In the genomic region with DNA sequence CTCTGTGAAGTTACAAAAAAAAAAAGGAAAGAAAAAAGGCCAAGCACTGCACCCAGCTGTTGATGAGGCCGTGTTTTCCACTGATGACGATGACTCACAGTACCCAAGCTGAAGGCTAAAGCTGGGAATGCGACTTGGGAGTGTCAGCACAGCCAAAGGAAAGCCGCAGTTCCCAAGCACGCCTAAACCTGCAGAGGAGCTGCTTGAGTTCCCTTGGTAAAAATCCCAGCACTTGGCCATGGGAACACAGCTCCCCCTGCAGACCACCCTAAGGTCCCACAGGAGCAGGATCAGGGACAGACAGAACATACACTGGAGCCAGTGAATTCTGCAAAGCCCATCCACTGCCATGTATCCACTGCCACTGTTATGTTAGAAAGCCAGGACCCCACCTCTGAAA, we compare ENCODE assay signal across 8 cellular contexts. TPM values are rescaled to one million over a fixed set of nuclear protein-coding genes. Genes with fewer than 3 reads are reported as not detected.
DNase-seq lines count a peak whose midpoint lies in the region; ATAC-seq, FAIRE-seq and TF ChIP-seq lines count a peak whose summit lies in the region.

No MANE protein-coding gene starts in this region.

- H3K9me3 ChIP-seq in cardiac muscle cell (ENCODE audit: low read depth), result no peaks in the 10 kb centered on the region
- no peaks in the 10 kb centered on the region for H3K9me3 ChIP-seq in gastrocnemius medialis

- in situ Hi-C loops in gastrocnemius medialis (cut with MboI; ENCODE audit: low sequenced_read_pairs in 4 of 4), result loop anchor here (10.0 kb wide), 4 partner anchors 118 to 378 kb away; no protein-coding TSS in a partner anchor

- H3K27ac ChIP-seq in VCaP (no peak overlapping the region), cardiac muscle cell (no peak overlapping the region), gastrocnemius medialis (peak overlapping the region in 1 of 4 donors; percentile 27)

- peak; percentile 85 to 87 for ATAC-seq in gastrocnemius medialis

- H3K4me3 ChIP-seq in cardiac muscle cell, result no peak overlapping the region
- no peak overlapping the region for H3K4me3 ChIP-seq in gastrocnemius medialis

- intact Hi-C loops in gastrocnemius medialis (cut with DNase I; ENCODE audit: low total_unique reads), result no loop called here

- no peak for FAIRE-seq in GM12892 (lab: Jason Lieb, UNC)

- DNase-seq in Ammon's horn (ENCODE audit: low spot score) (peak; percentile 73), HPDE6-E6E7 (ENCODE audit: extremely low spot score) (peak; percentile 62), cardiac muscle cell (ENCODE audit: low read depth in 1 of 2, low spot score in 1 of 2) (peak; percentile 80 to 92), gastrocnemius medialis (peak; percentile 28 to 67), SIG-M5 (lab: John Stamatoyannopoulos, UW) (no peak), GM12892 (ENCODE audit: insufficient read length) (no peak), NCI-H1092 (lab: John Stamatoyannopoulos, UW) (no peak)

- no peaks in the 10 kb centered on the region for H3K4me1 ChIP-seq in cardiac muscle cell (ENCODE audit: low read depth)
- H3K4me1 ChIP-seq in gastrocnemius medialis, result no peaks in the 10 kb centered on the region

- TF ChIP-seq CTCF in VCaP (conservative IDR thresholded peaks at IDR 0.05) (0 out of 2 replicates have a peak, but pooled peaks have one; percentile 11), cardiac muscle cell (IDR thresholded peaks at IDR 0.05; ENCODE audit: low read depth, low read length) (peak; percentile 93), gastrocnemius medialis (IDR thresholded peaks at IDR 0.05 in 4 of 5, conservative IDR thresholded peaks at IDR 0.05 in 1 of 5) (peak; percentile 46 to 69 (median 48))

- H3K36me3 ChIP-seq in cardiac muscle cell, result peaks cover 3% of the 10 kb centered on the region
- H3K36me3 ChIP-seq in gastrocnemius medialis, result peaks cover 0 to 5% of the 10 kb centered on the region in 2 donors

- H3K27me3 ChIP-seq in cardiac muscle cell (no peaks in the 10 kb centered on the region), gastrocnemius medialis (no peaks in the 10 kb centered on the region)

- TF ChIP-seq POLR2A in gastrocnemius medialis (IDR thresholded peaks at IDR 0.05), result no peak
- TF ChIP-seq POLR2A in GM12892 (IDR thresholded peaks at IDR 0.05; ENCODE audit: low read depth, low read length), result no peak

RNA-seq across cellular contexts. Expression of a gene that starts 39.9 kb away (rescaled TPM):
- total RNA-seq in cardiac muscle cell (29.8 and 41.5 TPM in 2 replicates), gastrocnemius medialis (10 to 100 TPM; 11.8 to 34.7 (median 24.5) TPM)
- 51.0 and 64.0 TPM in 2 replicates for polyA plus RNA-seq in cardiac muscle cell
- polyA plus RNA-seq in GM12892 (2012; ENCODE audit: missing spikeins), result 39.2 TPM

Comparison
In these comparisons a context has a peak if more than half of its experiments do, and no peak if none do; other contexts are left out.
1. DNase-seq: peak in Ammon's horn (single experiment), HPDE6-E6E7 (single experiment), cardiac muscle cell (2 of 2) and gastrocnemius medialis (2 of 2); none in SIG-M5 (single experiment), GM12892 (single experiment) and NCI-H1092 (single experiment).
2. CTCF ChIP-seq: peak in every context shown above with its lines; median percentile 93 in cardiac muscle cell; 48 in gastrocnemius medialis; 11 in VCaP.